In the genomic region with DNA sequence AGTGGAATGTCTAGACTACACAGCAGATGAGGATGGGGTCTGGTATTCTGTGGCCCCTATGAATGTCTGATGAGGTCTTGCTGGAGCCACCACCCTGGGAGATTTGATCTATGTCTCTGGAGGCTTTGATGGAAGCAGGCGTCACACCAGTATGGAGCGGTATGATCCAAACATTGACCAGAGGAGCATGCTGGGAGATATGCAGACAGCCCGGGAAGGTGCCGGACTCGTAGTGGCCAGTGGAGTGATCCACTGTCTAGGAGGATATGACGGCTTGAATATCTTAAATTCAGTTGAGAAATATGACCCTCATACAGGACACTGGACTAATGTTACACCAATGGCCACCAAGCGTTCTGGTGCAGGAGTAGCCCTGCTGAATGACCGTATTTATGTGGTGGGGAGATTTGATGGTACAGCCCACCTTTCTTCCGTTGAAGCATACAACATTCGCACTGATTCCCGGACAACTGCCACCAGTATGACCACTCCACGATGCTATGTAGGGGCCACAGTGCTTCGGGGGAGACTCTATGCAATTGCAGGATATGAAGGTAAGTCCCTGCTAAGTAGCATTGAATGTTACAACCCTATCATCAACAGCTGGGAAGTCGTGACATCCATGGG, we compare ENCODE assay signal across 6 cellular contexts. TPM values are rescaled to one million over a fixed set of nuclear protein-coding genes. Genes with fewer than 3 reads are reported as not detected.
A peak's percentile ranks its signal among the peaks of the same experiment; 100 is the strongest.
DNase-seq lines count a peak whose midpoint lies in the region; ATAC-seq, FAIRE-seq and TF ChIP-seq lines count a peak whose summit lies in the region.
"Not testable (repeated sequence)": the region's sequence is repeated elsewhere in the genome, so short reads cannot be mapped to it uniquely, and the experiment has no call there.

No MANE protein-coding gene starts in this region.

- H3K27me3 ChIP-seq in aorta (ENCODE audit: control insufficient read depth in 1 of 2, insufficient read depth in 2 of 2, low read length in 1 of 2) = not testable (repeated sequence)

- peak overlapping the region; percentile 69 for H3K27ac ChIP-seq in VCaP
- H3K27ac ChIP-seq in kidney (ENCODE audit: low read depth in 2 of 2, low read length in 2 of 2); aorta (ENCODE audit: low read depth in 1 of 2, low read length in 2 of 2): not testable (repeated sequence)

- not testable (repeated sequence) for H3K9me3 Mint-ChIP-seq in chondrocyte (ENCODE audit: low read depth); endothelial cell (ENCODE audit: unreplicated experiment)

- not testable (repeated sequence) for H3K36me3 ChIP-seq in kidney (ENCODE audit: control insufficient read depth in 1 of 2, insufficient read depth in 2 of 2, low read length in 2 of 2); aorta (ENCODE audit: control insufficient read depth in 1 of 2, insufficient read depth in 2 of 2, low read length in 1 of 2)

- not testable (repeated sequence) for H3K4me3 ChIP-seq in kidney (ENCODE audit: low read length in 2 of 2); aorta (ENCODE audit: low read length in 2 of 2)

- H3K4me1 Mint-ChIP-seq in chondrocyte (ENCODE audit: low read depth); endothelial cell (ENCODE audit: unreplicated experiment): not testable (repeated sequence)

- not testable (repeated sequence) for H3K4me3 Mint-ChIP-seq in chondrocyte (ENCODE audit: unreplicated experiment)
- peak overlapping the region; percentile 47 for H3K4me3 Mint-ChIP-seq in endothelial cell (ENCODE audit: unreplicated experiment)

- DNase-seq in chondrocyte (ENCODE audit: low spot score) (peak; percentile 25), kidney (peak; percentile 26), posterior vena cava (ENCODE audit: low spot score) (peak; percentile 7), aorta (peak; percentile 6 to 9)
- DNase-seq in endothelial cell (ENCODE audit: low spot score) = not testable (repeated sequence)

- not testable (repeated sequence) for H3K9me3 ChIP-seq in kidney (ENCODE audit: control insufficient read depth in 1 of 2, low read length in 2 of 2); aorta (ENCODE audit: control insufficient read depth, low read length)

- WGBS in aorta, 2 donors = 92 to 94% methylated on average over 14 of the region's 14 CpGs

- H3K27me3 Mint-ChIP-seq in chondrocyte (ENCODE audit: low read depth); endothelial cell (ENCODE audit: unreplicated experiment): not testable (repeated sequence)

- H3K9ac ChIP-seq in kidney (ENCODE audit: low read length in 2 of 2) = not testable (repeated sequence)

- peaks cover 25% of the 10 kb centered on the region for H3K36me3 Mint-ChIP-seq in chondrocyte (ENCODE audit: low read depth)
- H3K36me3 Mint-ChIP-seq in endothelial cell (ENCODE audit: low read depth, unreplicated experiment) = not testable (repeated sequence)

- FAIRE-seq in kidney (lab: Jason Lieb, UNC) = not testable (repeated sequence)

- not testable (repeated sequence) for TF ChIP-seq CTCF in VCaP (conservative IDR thresholded peaks at IDR 0.05); chondrocyte (IDR thresholded peaks at IDR 0.05); endothelial cell (IDR thresholded peaks at IDR 0.05; ENCODE audit: unreplicated experiment); kidney (IDR thresholded peaks at IDR 0.05; ENCODE audit: borderline replicate concordance, extremely low read depth, insufficient read depth)

- ATAC-seq in aorta (ENCODE audit: low FRiP score) = not testable (repeated sequence)

- intact Hi-C loops in kidney (cut with DNase I); aorta (cut with DNase I): not testable (repeated sequence)
- intact Hi-C loops in posterior vena cava (cut with DNase I) = loop anchor here in 1 of 2 donors (10.0 kb wide), 1 partner anchor 46 kb away; no protein-coding TSS in a partner anchor

- not testable (repeated sequence) for H3K4me1 ChIP-seq in kidney (ENCODE audit: control insufficient read depth in 1 of 2, insufficient read depth in 1 of 2, low read depth in 1 of 2, low read length in 2 of 2); aorta (ENCODE audit: control insufficient read depth in 1 of 2, insufficient read depth in 2 of 2, low read length in 2 of 2)

- not testable (repeated sequence) for H3K27ac Mint-ChIP-seq in chondrocyte (ENCODE audit: unreplicated experiment); endothelial cell (ENCODE audit: unreplicated experiment)

RNA-seq across cellular contexts. Expression of a gene that starts 13.6 kb away (rescaled TPM):
- 56.5 to 88.8 TPM (median 86.5 TPM) in 3 replicates for total RNA-seq in chondrocyte
- 8.1 TPM for total RNA-seq in endothelial cell (ENCODE audit: unreplicated experiment)
- total RNA-seq in kidney = 12.3 TPM
- polyA plus RNA-seq in kidney (ENCODE audit: insufficient read depth, low read depth, low replicate concordance) = 5.0 TPM
- 10 to 100 TPM; 18.6 to 26.7 TPM for total RNA-seq in posterior vena cava
- 10 to 100 TPM; 34.3 to 35.4 TPM for total RNA-seq in aorta
- 10 to 100 TPM in 1 of 2 donors, 1 to 10 TPM in 1; 8.5 to 21.4 TPM for polyA plus RNA-seq in aorta

RNA-seq across cellular contexts. Expression of a gene that starts 44.3 kb away (rescaled TPM):
- total RNA-seq in chondrocyte (37.3 to 49.3 TPM (median 37.7 TPM) in 3 replicates), endothelial cell (ENCODE audit: unreplicated experiment) (19.4 TPM), kidney (22.4 TPM), posterior vena cava (10 to 100 TPM; 16.3 to 20.0 TPM), aorta (10 to 100 TPM; 19.1 to 29.9 TPM)
- polyA plus RNA-seq in kidney (ENCODE audit: insufficient read depth, low read depth, low replicate concordance) (24.3 TPM), aorta (10 to 100 TPM in 1 of 2 donors, 1 to 10 TPM in 1; 5.3 to 21.7 TPM)

RNA-seq across cellular contexts. Expression of a gene that starts 56.1 kb away (rescaled TPM):
- 105 to 111 TPM (median 110 TPM) in 3 replicates for total RNA-seq in chondrocyte
- total RNA-seq in endothelial cell (ENCODE audit: unreplicated experiment) = 165 TPM
- total RNA-seq in kidney = 102 TPM
- 31.7 TPM for polyA plus RNA-seq in kidney (ENCODE audit: insufficient read depth, low read depth, low replicate concordance)
- total RNA-seq in posterior vena cava = 10 to 100 TPM; 75.9 to 80.5 TPM
- total RNA-seq in aorta = 100 to 1,000 TPM in 1 of 2 donors, 10 to 100 TPM in 1; 93.7 to 119 TPM
- polyA plus RNA-seq in aorta = 100 to 1,000 TPM in 1 of 2 donors, 10 to 100 TPM in 1; 23.5 to 100 TPM

RNA-seq across cellular contexts. Expression of a gene that starts 57.3 kb away (rescaled TPM):
- total RNA-seq in chondrocyte (12.7 to 15.7 TPM (median 13.6 TPM) in 3 replicates), endothelial cell (ENCODE audit: unreplicated experiment) (28.8 TPM), kidney (6.5 TPM), posterior vena cava (1 to 10 TPM; 5.9 to 6.9 TPM), aorta (10 to 100 TPM in 1 of 2 donors, 1 to 10 TPM in 1; 3.8 to 10.3 TPM)
- polyA plus RNA-seq in kidney (ENCODE audit: insufficient read depth, low read depth, low replicate concordance) (3.7 TPM), aorta (1 to 10 TPM; 2.9 to 4.6 TPM)
